12 cellular contexts compared by ENCODE assay signal in genomic region chr1:99580451-99580850, GRCh38.
DNase-seq lines count a peak whose midpoint lies in the region; ATAC-seq and TF ChIP-seq lines count a peak whose summit lies in the region.
"Had no signal": no experiment of that assay in that cellular context is flagged by ENCODE, and none has a peak within 500 bp of the region (broad histone marks: within the 10 kb centered on the region; RNA-seq: fewer than 3 reads in every experiment).

No MANE protein-coding gene starts in this region.

- in situ Hi-C loops in GM13977 (cut with MboI; ENCODE audit: low pct_unique_long_range_greater_than_20kb, low sequenced_read_pairs, unreplicated experiment), result no loop called here

- no peak overlapping the region for H3K9ac ChIP-seq in SK-N-SH

- H3F3A ChIP-seq in SK-N-SH (replicated peaks; ENCODE audit: insufficient read depth), result no peaks in the 10 kb centered on the region

- H4K20me1 ChIP-seq in SK-N-SH (ENCODE audit: insufficient read depth), result no peaks in the 10 kb centered on the region
- no peaks in the 10 kb centered on the region for H4K20me1 ChIP-seq in hepatocyte (ENCODE audit: insufficient read depth, poor library complexity, severe bottlenecking)

- 89% methylated on average over 6 of the region's 6 CpGs for WGBS in SK-N-SH (ENCODE audit: low lambda C conversion rate)
- WGBS in hepatocyte (ENCODE audit: low lambda C conversion rate, missing lambda C conversion rate), result 87% methylated on average over 6 of the region's 6 CpGs
- WGBS in suprapubic skin, result 10% methylated on average over 6 of the region's 6 CpGs

- H3K4me2 ChIP-seq in SK-N-SH (no peak overlapping the region), hepatocyte (no peak overlapping the region)

- ATAC-seq in SK-N-SH treated with all-trans-retinoic acid at 6 μM for 48 hours, result no peak

- H3K4me3 ChIP-seq in SK-N-SH (ENCODE audit: low read depth in 2 of 2, low read length in 1 of 2) (no peak overlapping the region), choroid plexus epithelial cell (ENCODE audit: low read depth, low read length) (no peak overlapping the region), hepatocyte (no peak overlapping the region), suprapubic skin (no peak overlapping the region), MG63 (no peak overlapping the region)

- TF ChIP-seq EP300 in SK-N-SH (IDR thresholded peaks at IDR 0.05; ENCODE audit: borderline replicate concordance in 1 of 2, low read depth in 1 of 2, low read length in 1 of 2) (no peak), suprapubic skin (IDR thresholded peaks at IDR 0.05) (no peak)

- no peaks in the 10 kb centered on the region for H3K9me2 ChIP-seq in SK-N-SH
- no peaks in the 10 kb centered on the region for H3K9me2 ChIP-seq in hepatocyte (replicated peaks; ENCODE audit: insufficient read depth)

- H3K4me1 ChIP-seq in SK-N-SH (ENCODE audit: control insufficient read depth in 1 of 2, insufficient read depth in 2 of 2, low read depth in 1 of 2, low read length in 1 of 2) (peaks cover 0 to 3% of the 10 kb centered on the region in 2 experiments; a peak in 1 of 4 replicates), hepatocyte (ENCODE audit: insufficient read depth) (no peaks in the 10 kb centered on the region), suprapubic skin (peaks cover 18% of the 10 kb centered on the region)

- CTCF ChIA-PET in SK-N-SH (lab: Yijun Ruan, JAX), result interaction anchor here (1.4 kb wide), 1 partner anchor 53 kb away, joined by 3 read pairs; no protein-coding TSS in a partner anchor

- POLR2A ChIA-PET in SK-N-SH (lab: Yijun Ruan, JAX), result no interaction called here

- H3K27me3 ChIP-seq in SK-N-SH (ENCODE audit: insufficient read depth), result no peaks in the 10 kb centered on the region
- H3K27me3 ChIP-seq in hepatocyte, result no peaks in the 10 kb centered on the region
- no peaks in the 10 kb centered on the region for H3K27me3 ChIP-seq in suprapubic skin
- no peaks in the 10 kb centered on the region for H3K27me3 ChIP-seq in MG63
- H3K27me3 ChIP-seq: neutrophil had no signal

- DNase-seq in SK-N-SH, result no peak
- peak; percentile 18 for DNase-seq in choroid plexus epithelial cell (ENCODE audit: low read depth)
- DNase-seq in hepatocyte (ENCODE audit: low spot score), result peak; percentile 44
- peak in 1 of 2 donors; percentile 74 for DNase-seq in suprapubic skin (ENCODE audit: low spot score in 2 of 2)
- DNase-seq in GM13977 (ENCODE audit: low spot score), result no peak
- DNase-seq in SHP77 treated with DMSO at 0.1 percent for 48 hours (lab: John Stamatoyannopoulos, UW), result no peak
- no peak for DNase-seq in MG63
- DNase-seq: 8988T, activated T-cell treated with anti-CD3 and anti-CD28 coated beads for 4 hours, NCI-H146 had no signal

- H2AFZ ChIP-seq in SK-N-SH (ENCODE audit: low read depth) (peak overlapping the region; percentile 17; the same call in 1 of the 2 replicates), hepatocyte (no peak overlapping the region)

- H3K79me2 ChIP-seq in SK-N-SH (ENCODE audit: insufficient read depth), result no peaks in the 10 kb centered on the region
- H3K79me2 ChIP-seq in hepatocyte, result no peaks in the 10 kb centered on the region

- TF ChIP-seq CTCF in SK-N-SH (IDR thresholded peaks at IDR 0.05), result no peak
- TF ChIP-seq CTCF in choroid plexus epithelial cell (conservative IDR thresholded peaks at IDR 0.05; ENCODE audit: low read depth, low read length), result no peak
- TF ChIP-seq CTCF in hepatocyte (IDR thresholded peaks at IDR 0.05; ENCODE audit: poor library complexity), result no peak
- TF ChIP-seq CTCF in suprapubic skin (IDR thresholded peaks at IDR 0.05), result no peak
- TF ChIP-seq CTCF in GM13977 (IDR thresholded peaks at IDR 0.05; ENCODE audit: extremely low read depth, insufficient read depth, missing control alignments), result no peak

- H3K9me3 ChIP-seq in SK-N-SH (no peaks in the 10 kb centered on the region), hepatocyte (ENCODE audit: low read depth) (no peaks in the 10 kb centered on the region), suprapubic skin (no peaks in the 10 kb centered on the region), MG63 (no peaks in the 10 kb centered on the region)
- H3K9me3 ChIP-seq: neutrophil had no signal

- no peaks in the 10 kb centered on the region for H3K36me3 ChIP-seq in SK-N-SH (replicated peaks in 1 of 2; ENCODE audit: control insufficient read depth in 1 of 2, insufficient read depth in 2 of 2, low read length in 1 of 2)
- H3K36me3 ChIP-seq in hepatocyte (replicated peaks; ENCODE audit: insufficient read depth, low read depth), result no peaks in the 10 kb centered on the region
- no peaks in the 10 kb centered on the region for H3K36me3 ChIP-seq in suprapubic skin
- H3K36me3 ChIP-seq in MG63, result no peaks in the 10 kb centered on the region
- H3K36me3 ChIP-seq: neutrophil had no signal

- no peak for TF ChIP-seq RAD21 in SK-N-SH (IDR thresholded peaks at IDR 0.05; ENCODE audit: low read length)

- H3K27ac ChIP-seq in SK-N-SH (ENCODE audit: low read depth in 2 of 2, low read length in 1 of 2) (no peak overlapping the region), hepatocyte (no peak overlapping the region), suprapubic skin (peak overlapping the region; percentile 74)
- H3K27ac ChIP-seq: neutrophil had no signal

- no peak for TF ChIP-seq POLR2A in suprapubic skin (IDR thresholded peaks at IDR 0.05)

TF ChIP-seq in SK-N-SH, 30 proteins besides CTCF, POLR2A, EP300 and RAD21:
- TF ChIP-seq REST (IDR thresholded peaks at IDR 0.05; ENCODE audit: low read depth, low read length) (no peak), EZH2phosphoT487 (IDR thresholded peaks at IDR 0.05; ENCODE audit: borderline replicate concordance, low read depth) (no peak), FOXJ3 (CRISPR knock-in tag; IDR thresholded peaks at IDR 0.05) (no peak), FOXM1 (IDR thresholded peaks at IDR 0.05; ENCODE audit: low read depth) (no peak)

TF ChIP-seq in SK-N-SH treated with all-trans-retinoic acid at 6 μM for 48 hours, 23 proteins besides CTCF, POLR2A, EP300 and RAD21:
- no peak for TF ChIP-seq ZNF8 (CRISPR knock-in tag; IDR thresholded peaks at IDR 0.05)
- TF ChIP-seq TSHZ2 (CRISPR knock-in tag; IDR thresholded peaks at IDR 0.05), result no peak
- TF ChIP-seq RARB (CRISPR knock-in tag; IDR thresholded peaks at IDR 0.05), result no peak
- TF ChIP-seq, protein P1, sequence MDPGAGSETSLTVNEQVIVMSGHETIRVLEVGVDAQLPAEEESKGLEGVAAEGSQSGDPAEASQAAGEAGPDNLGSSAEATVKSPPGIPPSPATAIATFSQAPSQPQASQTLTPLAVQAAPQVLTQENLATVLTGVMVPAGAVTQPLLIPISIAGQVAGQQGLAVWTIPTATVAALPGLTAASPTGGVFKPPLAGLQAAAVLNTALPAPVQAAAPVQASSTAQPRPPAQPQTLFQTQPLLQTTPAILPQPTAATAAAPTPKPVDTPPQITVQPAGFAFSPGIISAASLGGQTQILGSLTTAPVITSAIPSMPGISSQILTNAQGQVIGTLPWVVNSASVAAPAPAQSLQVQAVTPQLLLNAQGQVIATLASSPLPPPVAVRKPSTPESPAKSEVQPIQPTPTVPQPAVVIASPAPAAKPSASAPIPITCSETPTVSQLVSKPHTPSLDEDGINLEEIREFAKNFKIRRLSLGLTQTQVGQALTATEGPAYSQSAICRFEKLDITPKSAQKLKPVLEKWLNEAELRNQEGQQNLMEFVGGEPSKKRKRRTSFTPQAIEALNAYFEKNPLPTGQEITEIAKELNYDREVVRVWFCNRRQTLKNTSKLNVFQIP (CRISPR knock-in tag; IDR thresholded peaks at IDR 0.05; ENCODE audit: borderline replicate concordance, low read depth), result no peak
- TF ChIP-seq BACH2 (CRISPR knock-in tag; IDR thresholded peaks at IDR 0.05; ENCODE audit: borderline replicate concordance), result no peak
- TF ChIP-seq ZFP30 (CRISPR knock-in tag; IDR thresholded peaks at IDR 0.05), result no peak
- TF ChIP-seq PPARA (CRISPR knock-in tag; IDR thresholded peaks at IDR 0.05; ENCODE audit: borderline replicate concordance), result no peak

Comparison
In these comparisons a context has a peak if more than half of its experiments do, and no peak if none do; other contexts are left out.
1. DNase-seq: peak in choroid plexus epithelial cell (single experiment) and hepatocyte (single experiment); none in SK-N-SH (single experiment), GM13977 (single experiment), SHP77 treated with DMSO at 0.1 percent for 48 hours (single experiment) and MG63 (single experiment).